20 cellular contexts compared by ENCODE assay signal in the genomic region with DNA sequence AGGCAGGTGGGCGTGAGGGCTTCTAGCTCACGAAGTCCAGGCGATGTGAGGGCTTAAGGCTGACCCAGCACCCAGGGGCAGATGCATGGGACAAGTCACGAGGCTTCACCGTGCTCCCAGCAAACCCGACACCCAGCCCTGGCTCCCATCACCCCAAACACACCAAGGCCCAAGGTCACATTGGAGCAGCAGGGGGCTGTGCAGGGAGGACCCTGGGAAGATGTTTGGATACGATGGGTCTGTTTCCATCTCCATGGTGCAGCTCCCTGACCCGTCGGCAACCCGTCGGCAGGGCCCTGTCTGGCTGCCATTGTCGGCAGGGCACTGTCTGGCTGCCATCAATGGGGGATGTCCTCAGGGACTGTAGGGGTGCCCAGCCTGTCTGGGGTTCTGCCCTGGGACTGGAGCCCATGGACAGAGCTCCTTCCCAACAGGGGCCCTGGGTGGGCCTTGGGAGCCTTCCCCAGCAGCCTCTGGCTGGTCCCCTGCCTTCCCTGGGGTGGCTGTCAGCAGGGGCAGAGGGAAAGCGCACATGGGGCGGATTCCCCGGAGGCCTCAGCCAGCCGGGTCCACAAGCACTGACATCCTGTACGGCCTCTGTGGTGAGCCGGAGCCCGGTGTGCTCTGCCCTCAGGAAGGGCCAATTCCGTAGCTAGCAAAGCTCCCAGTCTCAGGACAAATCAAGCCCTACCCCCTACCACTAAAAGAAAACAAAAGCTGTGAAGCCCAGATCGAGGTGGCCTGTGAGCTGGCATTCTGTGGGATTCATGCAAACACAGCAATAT. TPM values are rescaled to one million over a fixed set of nuclear protein-coding genes. Genes with fewer than 3 reads are reported as not detected.
DNase-seq lines count a peak whose midpoint lies in the region; FAIRE-seq and TF ChIP-seq lines count a peak whose summit lies in the region.
"Had no signal": no experiment of that assay in that cellular context is flagged by ENCODE, and none has a peak within 500 bp of the region (broad histone marks: within the 10 kb centered on the region; RNA-seq: fewer than 3 reads in every experiment).

No MANE protein-coding gene starts in this region.

- H3K27me3 Mint-ChIP-seq in astrocyte (ENCODE audit: low read depth, unreplicated experiment): no peaks in the 10 kb centered on the region
- H3K27me3 Mint-ChIP-seq in type B pancreatic cell: no peaks in the 10 kb centered on the region

- H3K4me1 Mint-ChIP-seq in astrocyte (ENCODE audit: low read depth, unreplicated experiment) (peaks cover 4% of the 10 kb centered on the region), type B pancreatic cell (ENCODE audit: unreplicated experiment) (peaks cover 8% of the 10 kb centered on the region)
- H3K4me1 Mint-ChIP-seq: stimulated activated memory B cell treated with anti-CD40 and anti-IgM and Interleukin-4, amounts not matched to agents 10 μg/mL and 1 μg/mL and 100 μg/mL, for 72 hours had no signal

- H3K79me1 ChIP-seq in mesendoderm (ENCODE audit: low read length): no peaks in the 10 kb centered on the region

- no peak overlapping the region for H3K18ac ChIP-seq in mesendoderm (ENCODE audit: low read length)

- H3K9ac ChIP-seq in astrocyte (ENCODE audit: low read length) (no peak overlapping the region), mesendoderm (ENCODE audit: low read length) (no peak overlapping the region)
- H3K9ac ChIP-seq: KMS-11 had no signal

- H3K9me3 ChIP-seq in astrocyte (ENCODE audit: insufficient read depth, low read depth, low read length): no peaks in the 10 kb centered on the region
- H3K9me3 ChIP-seq: tibial artery had no signal

- H3K4ac ChIP-seq in mesendoderm (ENCODE audit: low read depth, low read length): no peak overlapping the region

- no peak overlapping the region for H4K8ac ChIP-seq in mesendoderm (ENCODE audit: low read depth, low read length)

- H3K4me3 Mint-ChIP-seq in astrocyte (ENCODE audit: unreplicated experiment) (peak overlapping the region; percentile 64), type B pancreatic cell (peak overlapping the region; percentile 39)
- H3K4me3 Mint-ChIP-seq: activated naive CD4-positive, alpha-beta T cell treated with anti-CD3 and anti-CD28 coated beads, Interleukin-2, amount 50 U/mL, for 24 hours; activated T-cell treated with anti-CD3 and anti-CD28 coated beads, Interleukin-2, amount 50 U/mL, for 72 hours; stimulated activated memory B cell treated with anti-CD40 and anti-IgM and Interleukin-4, amounts not matched to agents 10 μg/mL and 1 μg/mL and 100 μg/mL, for 72 hours had no signal

- peaks cover 25% of the 10 kb centered on the region for H3K4me1 ChIP-seq in astrocyte (ENCODE audit: insufficient read depth, low read length)
- peaks cover 2% of the 10 kb centered on the region for H3K4me1 ChIP-seq in mesendoderm (ENCODE audit: control insufficient read depth, low read depth, low read length)

- peak overlapping the region; percentile 8 for H3K4me2 ChIP-seq in astrocyte (ENCODE audit: low read length)
- no peak overlapping the region for H3K4me2 ChIP-seq in mesendoderm (ENCODE audit: low read length)
- H3K4me2 ChIP-seq: KMS-11 had no signal

- in situ Hi-C loops in GM13977 (cut with MboI; ENCODE audit: low pct_unique_long_range_greater_than_20kb, low sequenced_read_pairs, unreplicated experiment): no loop called here

- H2BK15ac ChIP-seq in mesendoderm (replicated peaks; ENCODE audit: low read depth): no peak overlapping the region

- no peak overlapping the region for H3K4me3 ChIP-seq in astrocyte (ENCODE audit: insufficient read depth, low read depth, low read length)
- H3K4me3 ChIP-seq in mesendoderm (ENCODE audit: low read length): no peak overlapping the region
- H3K4me3 ChIP-seq: tibial artery had no signal

- WGBS in mesendoderm (ENCODE audit: extremely low coverage, insufficient coverage, low lambda C conversion rate): no CpG with 5 or more reads among the region's 21 CpGs

- peaks cover 72% of the 10 kb centered on the region for H4K20me1 ChIP-seq in astrocyte (ENCODE audit: insufficient read depth, low read length)

- peaks cover 59% of the 10 kb centered on the region for H3K79me2 ChIP-seq in astrocyte (ENCODE audit: insufficient read depth, low read length)
- no peaks in the 10 kb centered on the region for H3K79me2 ChIP-seq in mesendoderm (ENCODE audit: control insufficient read depth, insufficient read depth, low read length)

- H3K27ac Mint-ChIP-seq in astrocyte (ENCODE audit: unreplicated experiment) (no peak overlapping the region), type B pancreatic cell (no peak overlapping the region)
- H3K27ac Mint-ChIP-seq: activated naive CD4-positive, alpha-beta T cell treated with anti-CD3 and anti-CD28 coated beads, Interleukin-2, amount 50 U/mL, for 24 hours; activated T-cell treated with anti-CD3 and anti-CD28 coated beads, Interleukin-2, amount 50 U/mL, for 72 hours; stimulated activated memory B cell treated with anti-CD40 and anti-IgM and Interleukin-4, amounts not matched to agents 10 μg/mL and 1 μg/mL and 100 μg/mL, for 72 hours had no signal

- peaks cover 6% of the 10 kb centered on the region for H3K36me3 Mint-ChIP-seq in astrocyte (ENCODE audit: low read depth, unreplicated experiment)
- no peaks in the 10 kb centered on the region for H3K36me3 Mint-ChIP-seq in type B pancreatic cell
- H3K36me3 Mint-ChIP-seq: activated naive CD4-positive, alpha-beta T cell treated with anti-CD3 and anti-CD28 coated beads, Interleukin-2, amount 50 U/mL, for 24 hours; stimulated activated memory B cell treated with anti-CD40 and anti-IgM and Interleukin-4, amounts not matched to agents 10 μg/mL and 1 μg/mL and 100 μg/mL, for 72 hours had no signal

- H3K27ac ChIP-seq in astrocyte (ENCODE audit: low read depth, low read length): no peak overlapping the region
- H3K27ac ChIP-seq in mesendoderm (ENCODE audit: low read depth, low read length): no peak overlapping the region
- H3K27ac ChIP-seq: KMS-11, tibial artery had no signal

- DNase-seq in GM13977 (ENCODE audit: low spot score) (peak; percentile 17), astrocyte (ENCODE audit: low read depth) (no peak), lung microvascular endothelial cell (ENCODE audit: low read depth in 2 of 2) (peak; percentile 48 to 82), type B pancreatic cell (ENCODE audit: extremely low spot score, unreplicated experiment) (peak; percentile 62), cerebellar cortex (ENCODE audit: low spot score) (no peak), mesendoderm (no peak), HuH-7.5 (ENCODE audit: low spot score) (no peak)
- DNase-seq: activated T-cell treated with anti-CD3 and anti-CD28 coated beads, Interleukin-2, amount 50 U/mL, for 72 hours; kidney glomerular epithelial cell; MV-4-11; NCI-H2029; NK-92 treated with Interleukin-12 subunit alpha and Interleukin-12 subunit beta, amount 100 ng/mL, for 24 hours; RPMI8226; T1000 had no signal

- no peak overlapping the region for H4K5ac ChIP-seq in mesendoderm (ENCODE audit: low read length)

- H2BK120ac ChIP-seq in mesendoderm (ENCODE audit: low read depth, low read length): no peak overlapping the region

- no peak overlapping the region for H2AFZ ChIP-seq in astrocyte (ENCODE audit: low read depth, low read length)

- no peak overlapping the region for H2BK5ac ChIP-seq in mesendoderm (ENCODE audit: low read length)

- FAIRE-seq in astrocyte (lab: Jason Lieb, UNC): no peak
- FAIRE-seq: colon, G401.6 had no signal

- H2AK5ac ChIP-seq in mesendoderm (ENCODE audit: low read length): no peak overlapping the region

- no peaks in the 10 kb centered on the region for H3K9me3 Mint-ChIP-seq in astrocyte (ENCODE audit: unreplicated experiment)
- H3K9me3 Mint-ChIP-seq in type B pancreatic cell: no peaks in the 10 kb centered on the region
- H3K9me3 Mint-ChIP-seq: activated naive CD4-positive, alpha-beta T cell treated with anti-CD3 and anti-CD28 coated beads, Interleukin-2, amount 50 U/mL, for 24 hours; activated T-cell treated with anti-CD3 and anti-CD28 coated beads, Interleukin-2, amount 50 U/mL, for 72 hours; stimulated activated memory B cell treated with anti-CD40 and anti-IgM and Interleukin-4, amounts not matched to agents 10 μg/mL and 1 μg/mL and 100 μg/mL, for 72 hours had no signal

- no peak overlapping the region for H3K56ac ChIP-seq in mesendoderm (ENCODE audit: low read length)

- H3K27me3 ChIP-seq in astrocyte (ENCODE audit: insufficient read depth, low read length) (no peaks in the 10 kb centered on the region), mesendoderm (ENCODE audit: insufficient read depth, low read length, poor library complexity) (no peaks in the 10 kb centered on the region)
- H3K27me3 ChIP-seq: tibial artery had no signal

- H3K23ac ChIP-seq in mesendoderm (ENCODE audit: low read length): no peak overlapping the region

- TF ChIP-seq CTCF in GM13977 (IDR thresholded peaks at IDR 0.05; ENCODE audit: extremely low read depth, insufficient read depth, missing control alignments): no peak
- no peak for TF ChIP-seq CTCF in astrocyte (IDR thresholded peaks at IDR 0.05; ENCODE audit: insufficient read depth, low read depth, low read length)
- no peak for TF ChIP-seq CTCF in type B pancreatic cell (conservative IDR thresholded peaks at IDR 0.05)

- H3K36me3 ChIP-seq in astrocyte (ENCODE audit: insufficient read depth, low read length): no peaks in the 10 kb centered on the region
- no peaks in the 10 kb centered on the region for H3K36me3 ChIP-seq in mesendoderm (ENCODE audit: control insufficient read depth, insufficient read depth, low read length)

RNA-seq across cellular contexts. Expression of a gene that starts 47.1 kb away (rescaled TPM):
- total RNA-seq in astrocyte: 31.3 and 34.0 TPM in 2 replicates
- 10.9 and 11.6 TPM in 2 replicates for total RNA-seq in lung microvascular endothelial cell
- total RNA-seq in type B pancreatic cell (ENCODE audit: low replicate concordance): 9.3 and 15.1 TPM in 2 replicates
- polyA plus RNA-seq in mesendoderm (2013, experiment 1 of 2): 2.0 TPM
- 2.2 TPM for polyA plus RNA-seq in mesendoderm (2013, experiment 2 of 2)

Comparison
In these comparisons a context has a peak if more than half of its experiments do, and no peak if none do; other contexts are left out.
1. DNase-seq: peak in GM13977 (single experiment), lung microvascular endothelial cell (2 of 2) and type B pancreatic cell (single experiment); none in astrocyte (single experiment), cerebellar cortex (single experiment), mesendoderm (single experiment) and HuH-7.5 (single experiment).